In the genomic region with DNA sequence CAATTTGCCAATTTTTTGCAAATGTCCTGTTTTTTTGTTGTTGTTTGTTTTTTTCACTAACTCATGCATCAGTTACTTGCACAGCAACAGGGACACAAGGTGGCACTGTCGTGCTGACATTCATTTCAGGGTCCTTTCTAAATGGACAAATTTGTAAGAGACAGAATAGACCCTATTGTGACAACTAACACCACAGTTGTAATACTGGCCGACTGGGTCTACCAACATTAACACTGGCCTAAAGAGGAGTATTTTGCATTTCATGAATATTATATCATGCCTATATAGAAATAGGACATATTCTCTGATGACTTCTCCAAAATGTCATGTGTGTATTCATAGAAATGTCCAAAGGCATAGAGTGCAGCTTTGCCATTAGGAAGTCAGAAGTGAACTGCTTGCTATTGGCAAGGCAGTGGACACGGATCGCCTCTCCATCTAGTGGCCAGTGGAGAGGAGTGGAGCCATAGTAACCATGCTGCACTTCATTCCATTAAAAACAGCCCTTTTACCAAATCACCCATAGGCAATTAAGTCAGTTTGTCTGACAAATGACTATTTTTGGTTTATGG, we compare ENCODE assay signal across 8 cellular contexts. TPM values are rescaled to one million over a fixed set of nuclear protein-coding genes. Genes with fewer than 3 reads are reported as not detected.
DNase-seq lines count a peak whose midpoint lies in the region; ATAC-seq, FAIRE-seq and TF ChIP-seq lines count a peak whose summit lies in the region.

No MANE protein-coding gene starts in this region.

- no peak overlapping the region for H3K4me3 ChIP-seq in HepG2 (replicated peaks in 1 of 3; ENCODE audit: insufficient read depth in 1 of 3, low read depth in 2 of 3, low read length in 3 of 3)

- H3K4me1 Mint-ChIP-seq in T-helper 2 cell treated with Interferon-gamma antibody and Interleukin-4, amounts not matched to agents 5 μg/mL and 100 μg/mL, for 36 hours (ENCODE audit: low read depth) = peaks cover 2% of the 10 kb centered on the region
- peaks cover 5% of the 10 kb centered on the region for H3K4me1 Mint-ChIP-seq in activated B cell treated with CpG ODN at 0.5 μM for 24 hours

- H3K27ac Mint-ChIP-seq in T-helper 2 cell treated with Interferon-gamma antibody and Interleukin-4, amounts not matched to agents 5 μg/mL and 100 μg/mL, for 36 hours = no peak overlapping the region
- H3K27ac Mint-ChIP-seq in activated B cell treated with CpG ODN at 0.5 μM for 24 hours = no peak overlapping the region

- ATAC-seq in HG02798 (IDR thresholded peaks at IDR 0.05; ENCODE audit: poor library complexity, unreplicated experiment) (peak; percentile 79), activated B cell treated with CpG ODN at 0.5 μM for 24 hours (ENCODE audit: low read depth) (peak; percentile 45), HepG2 (peak; percentile 100)

- TF ChIP-seq RAD21 in HepG2 (CRISPR knock-in tag; IDR thresholded peaks at IDR 0.05) = no peak

- TF ChIP-seq EP300 in HepG2 (IDR thresholded peaks at IDR 0.05; ENCODE audit: low read depth in 2 of 2, low read length in 2 of 2) (no peak), HepG2 (CRISPR knock-in tag; IDR thresholded peaks at IDR 0.05; ENCODE audit: borderline replicate concordance) (no peak)

- H3K36me3 ChIP-seq in HepG2 (replicated peaks in 1 of 2; ENCODE audit: control insufficient read depth in 1 of 2, insufficient read depth in 2 of 2, low read length in 2 of 2) = no peaks in the 10 kb centered on the region

- no peak overlapping the region for H3K9ac ChIP-seq in HepG2 (ENCODE audit: insufficient read depth, low read depth, low read length)

- intact Hi-C loops in activated B cell treated with CpG ODN at 0.5 μM for 24 hours (cut with micrococcal nuclease) = loop anchor here (1.0 to 5.0 kb wide), 8 partner anchors 54 to 722 kb away; a partner anchor contains a TSS
- intact Hi-C loops in HepG2 (cut with micrococcal nuclease; ENCODE audit: unreplicated experiment) = loop anchor here (1.0 to 10.0 kb wide), 5 partner anchors 54 to 727 kb away; a partner anchor contains a TSS

- CTCF ChIA-PET in activated B cell treated with CpG ODN at 0.5 μM for 24 hours (lab: Charles Lee) (interaction anchor here (0.9 to 4.0 kb wide), 19 partner anchors 9 to 723 kb away, joined by 3 to 36 read pairs (median 5); no protein-coding TSS in a partner anchor), HepG2 (lab: Yijun Ruan, JAX; ENCODE audit: low intra/inter-chr PET ratio, low total read pairs) (interaction anchor here (1.2 to 2.0 kb wide), 4 partner anchors 265 to 802 kb away, joined by 3 to 8 read pairs (median 6); no protein-coding TSS in a partner anchor)

- BruUV-seq in HepG2 (replicated peaks; lab: Mats Ljungman, UMichigan) = no TSS peak

- no peak overlapping the region for H2AFZ ChIP-seq in HepG2 (ENCODE audit: low read length)

- H3K27me3 ChIP-seq in HepG2 (ENCODE audit: control insufficient read depth in 1 of 2, insufficient read depth in 2 of 2, low read length in 2 of 2) = no peaks in the 10 kb centered on the region

- TF ChIP-seq CTCF in activated B cell treated with CpG ODN at 0.5 μM for 24 hours (IDR thresholded peaks at IDR 0.05) (no peak), HepG2 (CRISPR knock-in tag; IDR thresholded peaks at IDR 0.05) (peak; percentile 65)

- H3K4me2 ChIP-seq in HepG2 (ENCODE audit: low read depth, low read length) = no peak overlapping the region

- DNase-seq in T-helper 2 cell = peak; percentile 17 to 49 (median 33)
- DNase-seq in T-helper 2 cell treated with Interferon-gamma antibody and Interleukin-4, amounts not matched to agents 5 μg/mL and 100 μg/mL, for 36 hours (ENCODE audit: low spot score) = no peak
- peak; percentile 53 for DNase-seq in NCI-H2081 treated with DMSO at 0.1 percent for 48 hours (lab: John Stamatoyannopoulos, UW)
- DNase-seq in activated B cell treated with CpG ODN at 0.5 μM for 24 hours = no peak
- peak; percentile 34 for DNase-seq in HepG2 (ENCODE audit: low spot score)
- DNase-seq in stimulated activated CD8-positive, alpha-beta memory T cell treated with anti-CD3 and anti-CD28 coated beads, Interleukin-12 subunit alpha, Interleukin-12 subunit beta, amount 100 ng/mL, for 24 hours (ENCODE audit: extremely low read depth) = peak; percentile 11

- no peaks in the 10 kb centered on the region for H3K9me3 Mint-ChIP-seq in T-helper 2 cell treated with Interferon-gamma antibody and Interleukin-4, amounts not matched to agents 5 μg/mL and 100 μg/mL, for 36 hours
- H3K9me3 Mint-ChIP-seq in activated B cell treated with CpG ODN at 0.5 μM for 24 hours = no peaks in the 10 kb centered on the region

- no peaks in the 10 kb centered on the region for H3K36me3 Mint-ChIP-seq in T-helper 2 cell treated with Interferon-gamma antibody and Interleukin-4, amounts not matched to agents 5 μg/mL and 100 μg/mL, for 36 hours (ENCODE audit: low read depth)
- peaks cover 3% of the 10 kb centered on the region for H3K36me3 Mint-ChIP-seq in activated B cell treated with CpG ODN at 0.5 μM for 24 hours (ENCODE audit: low read depth)

- TF ChIP-seq POLR2A in HepG2 (IDR thresholded peaks at IDR 0.05; ENCODE audit: insufficient read depth in 1 of 2, low read depth in 2 of 2, low read length in 2 of 2) = no peak

- in situ Hi-C loops in HepG2 (cut with HindIII; ENCODE audit: extremely low pct_ligation_motif_present, low pct_unique_long_range_greater_than_20kb) = loop anchor here (10.0 to 25.0 kb wide), 2 partner anchors 595 to 722 kb away; no protein-coding TSS in a partner anchor

- no peaks in the 10 kb centered on the region for H3K27me3 Mint-ChIP-seq in T-helper 2 cell treated with Interferon-gamma antibody and Interleukin-4, amounts not matched to agents 5 μg/mL and 100 μg/mL, for 36 hours (ENCODE audit: low read depth)
- no peaks in the 10 kb centered on the region for H3K27me3 Mint-ChIP-seq in activated B cell treated with CpG ODN at 0.5 μM for 24 hours

- no peak overlapping the region for H3K4me3 Mint-ChIP-seq in T-helper 2 cell treated with Interferon-gamma antibody and Interleukin-4, amounts not matched to agents 5 μg/mL and 100 μg/mL, for 36 hours
- no peak overlapping the region for H3K4me3 Mint-ChIP-seq in activated B cell treated with CpG ODN at 0.5 μM for 24 hours

- H4K20me1 ChIP-seq in HepG2 (ENCODE audit: insufficient read depth, low read length) = no peaks in the 10 kb centered on the region

- H3K79me2 ChIP-seq in HepG2 (ENCODE audit: insufficient read depth, low read length) = no peaks in the 10 kb centered on the region

- peak overlapping the region; percentile 69 for H3K27ac ChIP-seq in cingulate gyrus (ENCODE audit: low read depth, low read length)
- no peak overlapping the region for H3K27ac ChIP-seq in HepG2 (ENCODE audit: extremely low read length, insufficient read depth, low read length)

- FAIRE-seq in HepG2 (lab: Jason Lieb, UNC) = peak; percentile 53

- POLR2A ChIA-PET in activated B cell treated with CpG ODN at 0.5 μM for 24 hours (lab: Charles Lee) = no interaction called here
- POLR2A ChIA-PET in HepG2 (lab: Yijun Ruan, JAX) = no interaction called here

- no peaks in the 10 kb centered on the region for H3K4me1 ChIP-seq in HepG2 (ENCODE audit: insufficient read depth, low read length)

- H3K9me3 ChIP-seq in HepG2 (ENCODE audit: low read length) = no peaks in the 10 kb centered on the region

- 9% methylated on average over 4 of the region's 4 CpGs for WGBS in HepG2 (ENCODE audit: low lambda C conversion rate)

TF ChIP-seq in HepG2, 621 proteins besides CTCF, POLR2A, EP300 and RAD21:
- TF ChIP-seq, protein P1, sequence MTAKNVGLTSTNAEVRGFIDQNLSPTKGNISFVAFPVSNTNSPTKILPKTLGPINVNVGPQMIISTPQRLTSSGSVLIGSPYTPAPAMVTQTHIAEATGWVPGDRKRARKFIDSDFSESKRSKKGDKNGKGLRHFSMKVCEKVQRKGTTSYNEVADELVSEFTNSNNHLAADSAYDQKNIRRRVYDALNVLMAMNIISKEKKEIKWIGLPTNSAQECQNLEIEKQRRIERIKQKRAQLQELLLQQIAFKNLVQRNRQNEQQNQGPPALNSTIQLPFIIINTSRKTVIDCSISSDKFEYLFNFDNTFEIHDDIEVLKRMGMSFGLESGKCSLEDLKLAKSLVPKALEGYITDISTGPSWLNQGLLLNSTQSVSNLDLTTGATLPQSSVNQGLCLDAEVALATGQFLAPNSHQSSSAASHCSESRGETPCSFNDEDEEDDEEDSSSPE (CRISPR knock-in tag; IDR thresholded peaks at IDR 0.05) = no peak
- peak; percentile 27; the same call in 1 of the 2 replicates for TF ChIP-seq ZMYM4 (CRISPR knock-in tag; IDR thresholded peaks at IDR 0.05)
- TF ChIP-seq SMC3 (IDR thresholded peaks at IDR 0.05; ENCODE audit: low read length) = peak; percentile 60; the same call in 1 of the 2 replicates
- TF ChIP-seq STAG1 (CRISPR knock-in tag; IDR thresholded peaks at IDR 0.05) = peak; percentile 56
- TF ChIP-seq BRCA1 (CRISPR knock-in tag; IDR thresholded peaks at IDR 0.05) = no peak

RNA-seq across cellular contexts. Expression of a gene that starts 54.8 kb away (rescaled TPM):
- total RNA-seq in activated B cell treated with CpG ODN at 0.5 μM for 24 hours (76.2 and 91.2 TPM in 2 replicates), HepG2 (2016; rRNA removed; fragmentation: Illumina TruSeq; extraction: Trizol) (7.7 and 8.8 TPM in 2 replicates)
- total RNA-seq in HepG2 (2016; cell fraction: cytosol; rRNA removed; fragmentation: Illumina TruSeq; extraction: Trizol; ENCODE audit: low read depth) = 11.5 and 12.8 TPM in 2 replicates
- total RNA-seq in HepG2 (2016; cell fraction: insoluble cytoplasmic fraction; rRNA removed; fragmentation: Illumina TruSeq; extraction: Trizol) = 6.2 and 8.2 TPM in 2 replicates
- total RNA-seq in HepG2 (2016; cell fraction: membrane; rRNA removed; fragmentation: Illumina TruSeq; extraction: Trizol) = 12.2 and 13.4 TPM in 2 replicates
- 25.7 and 27.1 TPM in 2 replicates for total RNA-seq in HepG2 (2016; cell fraction: nucleus; rRNA removed; fragmentation: Illumina TruSeq; extraction: Trizol)
- polyA plus RNA-seq in HepG2 (2011; rRNA removed) = 1.5 and 1.9 TPM in 2 replicates
- polyA plus RNA-seq in HepG2 (2011; cell fraction: cytosol; rRNA removed) = 0.60 and 0.82 TPM in 2 replicates
- polyA plus RNA-seq in HepG2 (2011; cell fraction: nucleus; rRNA removed) = 7.8 and 10.1 TPM in 2 replicates
- 0.49 and 0.97 TPM in 2 replicates for polyA plus RNA-seq in HepG2 (2012)
- 0.09 and 0.28 TPM in 2 replicates for polyA plus RNA-seq in HepG2 (2016; cell fraction: cytosol; fragmentation: Illumina TruSeq; extraction: Trizol; ENCODE audit: low read depth)
- polyA plus RNA-seq in HepG2 (2016; cell fraction: insoluble cytoplasmic fraction; fragmentation: Illumina TruSeq; extraction: Trizol; ENCODE audit: low read depth) = 0.16 and 0.39 TPM in 2 replicates
- polyA plus RNA-seq in HepG2 (2016; cell fraction: membrane; fragmentation: Illumina TruSeq; extraction: Trizol; ENCODE audit: low read depth) = not detected in 2 replicates
- polyA plus RNA-seq in HepG2 (2016; cell fraction: nucleus; fragmentation: Illumina TruSeq; extraction: Trizol; ENCODE audit: insufficient read depth, low read depth) = 0.85 and 1.2 TPM in 2 replicates
- 66.0 and 85.3 TPM in 2 replicates for polyA minus RNA-seq in HepG2 (2011; rRNA and poly(A)+ RNA removed; ENCODE audit: low replicate concordance)
- polyA minus RNA-seq in HepG2 (2011; cell fraction: cytosol; rRNA and poly(A)+ RNA removed) = 9.1 and 9.6 TPM in 2 replicates
- polyA minus RNA-seq in HepG2 (2011; cell fraction: nucleus; rRNA and poly(A)+ RNA removed) = 102 and 114 TPM in 2 replicates

Comparison
In these comparisons a context has a peak if more than half of its experiments do, and no peak if none do; other contexts are left out.
1. DNase-seq: peak in T-helper 2 cell (5 of 5), NCI-H2081 treated with DMSO at 0.1 percent for 48 hours (single experiment), HepG2 (single experiment) and stimulated activated CD8-positive, alpha-beta memory T cell treated with anti-CD3 and anti-CD28 coated beads, Interleukin-12 subunit alpha, Interleukin-12 subunit beta, amount 100 ng/mL, for 24 hours (single experiment); none in T-helper 2 cell treated with Interferon-gamma antibody and Interleukin-4, amounts not matched to agents 5 μg/mL and 100 μg/mL, for 36 hours (single experiment) and activated B cell treated with CpG ODN at 0.5 μM for 24 hours (single experiment).
2. ATAC-seq: peak in every context shown above with its lines; median percentile 100 in HepG2; 79 in HG02798; 45 in activated B cell treated with CpG ODN at 0.5 μM for 24 hours.